Comparison of ENCODE assay signal across 22 cellular contexts in the genomic region with DNA sequence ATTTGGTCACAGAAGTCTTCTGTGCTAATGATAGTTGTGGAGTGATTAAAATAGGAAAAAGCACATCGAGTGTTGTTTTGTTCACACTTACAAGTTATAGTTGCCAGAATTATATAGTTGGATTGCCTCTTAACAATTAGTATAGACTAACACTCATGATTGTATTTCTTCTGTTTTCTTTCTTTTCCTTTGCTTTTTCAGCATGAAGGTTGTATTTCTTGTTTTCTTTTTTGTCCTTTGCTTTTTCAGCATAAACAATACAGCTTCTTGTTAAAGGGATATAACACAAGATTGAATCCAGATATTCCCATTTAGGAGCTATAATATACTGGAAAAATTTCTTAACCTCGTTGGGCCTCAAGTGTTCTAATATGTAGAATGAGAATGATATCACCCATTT. TPM values are rescaled to one million over a fixed set of nuclear protein-coding genes. Genes with fewer than 3 reads are reported as not detected.
DNase-seq lines count a peak whose midpoint lies in the region; ATAC-seq, FAIRE-seq and TF ChIP-seq lines count a peak whose summit lies in the region.
"Had no signal": no experiment of that assay in that cellular context is flagged by ENCODE, and none has a peak within 500 bp of the region (broad histone marks: within the 10 kb centered on the region; RNA-seq: fewer than 3 reads in every experiment).

No MANE protein-coding gene starts in this region.

- no peak for TF ChIP-seq RAD21 in A549 (conservative IDR thresholded peaks at IDR 0.05 in 1 of 2, IDR thresholded peaks at IDR 0.05 in 1 of 2)

- no peak for DNase-seq in A549 (ENCODE audit: low read depth in 1 of 2, low spot score in 1 of 2)
- DNase-seq in WERI-Rb-1 = no peak
- DNase-seq in endodermal cell = no peak
- peak; percentile 81 for DNase-seq in superior temporal gyrus (ENCODE audit: extremely low spot score)
- DNase-seq in putamen (ENCODE audit: low spot score) = no peak
- DNase-seq in activated CD4-positive, alpha-beta T cell treated with anti-CD3 and anti-CD28 coated beads, Interleukin-2, amount 50 U/mL, for 1 hour = no peak
- DNase-seq: 8988T, KBM-7, NCI-H1092, NCI-H1436 treated with DMSO at 0.1 percent for 48 hours, NCI-H1930, NCI-H2227 treated with DMSO at 0.1 percent for 48 hours, NCI-H510A, PC-9, SIG-M5, SK-N-SH had no signal

- no peaks in the 10 kb centered on the region for H3K9me3 Mint-ChIP-seq in endodermal cell

- H3K4me1 ChIP-seq in A549 (peaks cover 16% of the 10 kb centered on the region), endodermal cell (ENCODE audit: control insufficient read depth, insufficient read depth, low read length) (no peaks in the 10 kb centered on the region)

- TF ChIP-seq CTCF in A549 (IDR thresholded peaks at IDR 0.05) = no peak
- TF ChIP-seq CTCF in WERI-Rb-1 (IDR thresholded peaks at IDR 0.05; ENCODE audit: low read depth, low read length) = no peak
- no peak for TF ChIP-seq CTCF in endodermal cell (conservative IDR thresholded peaks at IDR 0.05)

- TF ChIP-seq POLR2A in A549 (IDR thresholded peaks at IDR 0.05; ENCODE audit: low read length) = no peak

- no peak for ATAC-seq in A549
- ATAC-seq in GM18867 (IDR thresholded peaks at IDR 0.05; ENCODE audit: unreplicated experiment) = no peak
- ATAC-seq: HepG2 had no signal

- H3K27me3 ChIP-seq in WERI-Rb-1 (ENCODE audit: insufficient read depth, low read depth, severe bottlenecking) (no peaks in the 10 kb centered on the region), endodermal cell (ENCODE audit: control insufficient read depth, insufficient read depth, low read length, poor library complexity, severe bottlenecking) (no peaks in the 10 kb centered on the region)

- no peaks in the 10 kb centered on the region for H3K27me3 Mint-ChIP-seq in endodermal cell (ENCODE audit: insufficient read depth)

- POLR2A ChIA-PET in A549 (lab: Yijun Ruan, JAX) = no interaction called here

- no peak overlapping the region for H3K9ac ChIP-seq in endodermal cell (ENCODE audit: extremely low read depth, low read length, poor library complexity, severe bottlenecking)
- H3K9ac ChIP-seq: SK-N-SH had no signal

- no peaks in the 10 kb centered on the region for H3K36me3 Mint-ChIP-seq in endodermal cell (ENCODE audit: low read depth)

- CTCF ChIA-PET in A549 (lab: Yijun Ruan, JAX) = interaction anchor here (3.3 kb wide), 1 partner anchor 28 kb away, joined by 18 read pairs; no protein-coding TSS in a partner anchor

- H3K9me3 ChIP-seq in A549 = no peaks in the 10 kb centered on the region
- H3K9me3 ChIP-seq in WERI-Rb-1 (ENCODE audit: severe bottlenecking) = no peaks in the 10 kb centered on the region
- H3K9me3 ChIP-seq in endodermal cell (ENCODE audit: control insufficient read depth, low read length) = no peaks in the 10 kb centered on the region
- H3K9me3 ChIP-seq: HAP-1, SK-N-SH had no signal

- H3K4me2 ChIP-seq in A549 = no peak overlapping the region
- H3K4me2 ChIP-seq: PC-9, SK-N-SH had no signal

- no peaks in the 10 kb centered on the region for H3K4me1 Mint-ChIP-seq in endodermal cell

- H3K36me3 ChIP-seq in WERI-Rb-1 = no peaks in the 10 kb centered on the region
- no peaks in the 10 kb centered on the region for H3K36me3 ChIP-seq in endodermal cell (ENCODE audit: control insufficient read depth, insufficient read depth, low read length)
- H3K36me3 ChIP-seq: HAP-1 had no signal

- H3K4me3 Mint-ChIP-seq in endodermal cell = no peak overlapping the region

- no peak for TF ChIP-seq EP300 in A549 (IDR thresholded peaks at IDR 0.05)

- no peak overlapping the region for H3K4me3 ChIP-seq in A549
- no peak overlapping the region for H3K4me3 ChIP-seq in WERI-Rb-1 (ENCODE audit: low read depth, low read length)
- no peak overlapping the region for H3K4me3 ChIP-seq in endodermal cell (ENCODE audit: low read length)
- H3K4me3 ChIP-seq: HAP-1, PC-9 had no signal

- H3K27ac ChIP-seq in A549 = no peak overlapping the region
- peak overlapping the region; percentile 77 for H3K27ac ChIP-seq in WERI-Rb-1
- H3K27ac ChIP-seq in endodermal cell (ENCODE audit: low read depth, low read length) = no peak overlapping the region
- H3K27ac ChIP-seq: C4-2B, HL-60, PC-9 had no signal

- FAIRE-seq in A549 (lab: Jason Lieb, UNC) = peak; percentile 68
- FAIRE-seq: D721Med, HepG2 had no signal

- H3K27ac Mint-ChIP-seq in endodermal cell = peak overlapping the region; percentile 7

- 49% methylated on average over 2 of the region's 2 CpGs for WGBS in A549 (ENCODE audit: missing lambda C conversion rate)
- WGBS in endodermal cell (ENCODE audit: insufficient coverage in 1 of 2, insufficient read length in 1 of 2), 2 experiments = 100% methylated on average over 1 of the region's 2 CpGs; no CpG with 5 or more reads in 1 of the 2 experiments

TF ChIP-seq in A549, 52 proteins besides CTCF, POLR2A, EP300 and RAD21:
- no peak for TF ChIP-seq FOXS1 (CRISPR knock-in tag; IDR thresholded peaks at IDR 0.05)
- TF ChIP-seq, protein P1, sequence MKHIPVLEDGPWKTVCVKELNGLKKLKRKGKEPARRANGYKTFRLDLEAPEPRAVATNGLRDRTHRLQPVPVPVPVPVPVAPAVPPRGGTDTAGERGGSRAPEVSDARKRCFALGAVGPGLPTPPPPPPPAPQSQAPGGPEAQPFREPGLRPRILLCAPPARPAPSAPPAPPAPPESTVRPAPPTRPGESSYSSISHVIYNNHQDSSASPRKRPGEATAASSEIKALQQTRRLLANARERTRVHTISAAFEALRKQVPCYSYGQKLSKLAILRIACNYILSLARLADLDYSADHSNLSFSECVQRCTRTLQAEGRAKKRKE (CRISPR knock-in tag; IDR thresholded peaks at IDR 0.05; ENCODE audit: low read depth) = no peak
- no peak for TF ChIP-seq PHF8 (IDR thresholded peaks at IDR 0.05; ENCODE audit: borderline replicate concordance, low read depth)

RNA-seq across cellular contexts. Expression of a gene that starts 31.1 kb away (rescaled TPM):
- polyA plus RNA-seq in A549 (2011; rRNA removed) = 43.3 and 46.6 TPM in 2 replicates
- 12.2 and 12.7 TPM in 2 replicates for polyA plus RNA-seq in A549 (2012; cell fraction: cytosol; rRNA removed)
- polyA plus RNA-seq in A549 (2012; cell fraction: nucleus; rRNA removed) = 7.8 and 8.3 TPM in 2 replicates
- polyA plus RNA-seq in A549 (2017; fragmentation: RNase III; extraction: RNeasy Plus Mini Kit Qiagen cat#74134 plus additional on column Dnase treatment) = 14.8 to 17.7 TPM (median 16.0 TPM) in 3 replicates
- polyA minus RNA-seq in A549 (2011; rRNA and poly(A)+ RNA removed) = 22.8 and 30.6 TPM in 2 replicates
- 10 to 100 TPM; 18.5 to 23.2 TPM for total RNA-seq in endodermal cell
- polyA plus RNA-seq in endodermal cell (2013, experiment 1 of 2) = 10.0 TPM
- polyA plus RNA-seq in endodermal cell (2013, experiment 2 of 2) = 10.6 TPM
